ENCODE assay signal across 9 cellular contexts in genomic region chr11:60756307-60757032, GRCh38. TPM values are rescaled to one million over a fixed set of nuclear protein-coding genes. Genes with fewer than 3 reads are reported as not detected.
DNase-seq lines count a peak whose midpoint lies in the region; ATAC-seq and TF ChIP-seq lines count a peak whose summit lies in the region.
"Had no signal": no experiment of that assay in that cellular context is flagged by ENCODE, and none has a peak within 500 bp of the region (broad histone marks: within the 10 kb centered on the region; RNA-seq: fewer than 3 reads in every experiment).

MS4A15 (plus strand) TSS chr11:60756867; CDS start chr11:60763734, 6,867 bp downstream.

- H3K27me3 Mint-ChIP-seq in mesothelial cell of epicardium (ENCODE audit: low read depth) = peaks cover 18% of the 10 kb centered on the region

- H3K9ac ChIP-seq in Karpas-422 (ENCODE audit: low read length) = no peak within 1 kb of the TSS

- H3K4me1 ChIP-seq in Karpas-422 (ENCODE audit: low read length) (peaks cover 21% of the 10 kb centered on the region), esophagus muscularis mucosa (no peaks in the 10 kb centered on the region)

- H2AFZ ChIP-seq in Karpas-422 (ENCODE audit: low read length) = no peak within 1 kb of the TSS

- no peaks in the 10 kb centered on the region for H3K9me3 Mint-ChIP-seq in mesothelial cell of epicardium

- no peak for TF ChIP-seq EP300 in esophagus muscularis mucosa (IDR thresholded peaks at IDR 0.05)

- TF ChIP-seq POLR2A in esophagus muscularis mucosa (IDR thresholded peaks at IDR 0.05; ENCODE audit: low read depth) = no peak

- H3K9me3 ChIP-seq in Karpas-422 (ENCODE audit: low read length) (no peaks in the 10 kb centered on the region), esophagus muscularis mucosa (no peaks in the 10 kb centered on the region)

- no peak for ATAC-seq in HG03045 (IDR thresholded peaks at IDR 0.05; ENCODE audit: unreplicated experiment)
- ATAC-seq in Right ventricle myocardium inferior = no peak
- ATAC-seq in activated CD4-positive, CD25-positive, alpha-beta regulatory T cell treated with anti-CD3 and anti-CD28 coated beads, Interleukin-2, amount 50 U/mL, for 24 hours = no peak

- H3K79me2 ChIP-seq in Karpas-422 (ENCODE audit: low read length) = no peaks in the 10 kb centered on the region

- no peaks in the 10 kb centered on the region for H3K36me3 Mint-ChIP-seq in mesothelial cell of epicardium

- no peak for DNase-seq in GM06990 (ENCODE audit: extremely low read depth, insufficient read length)
- DNase-seq in Karpas-422 = peak; percentile 82
- DNase-seq in astrocyte of the hippocampus (ENCODE audit: low read depth, low spot score) = peak; percentile 23
- DNase-seq in mesothelial cell of epicardium (ENCODE audit: low spot score in 2 of 2, unreplicated experiment in 2 of 2) = no peak
- DNase-seq in esophagus muscularis mucosa (ENCODE audit: extremely low spot score) = no peak
- DNase-seq in Right ventricle myocardium inferior (ENCODE audit: missing footprints) = no peak
- DNase-seq: occipital lobe had no signal

- H3K4me3 ChIP-seq in GM06990 (replicated peaks; ENCODE audit: low read depth, low read length) (no peak within 1 kb of the TSS), Karpas-422 (ENCODE audit: low read length) (no peak within 1 kb of the TSS), esophagus muscularis mucosa (no peak within 1 kb of the TSS)

- H3K4me3 Mint-ChIP-seq in mesothelial cell of epicardium = no peak within 1 kb of the TSS

- no peak within 1 kb of the TSS for H3K27ac Mint-ChIP-seq in mesothelial cell of epicardium

- H3K36me3 ChIP-seq in GM06990 (ENCODE audit: control insufficient read depth, insufficient read depth, low read length) = no peaks in the 10 kb centered on the region
- no peaks in the 10 kb centered on the region for H3K36me3 ChIP-seq in Karpas-422 (ENCODE audit: insufficient read depth, low read length)
- H3K36me3 ChIP-seq in esophagus muscularis mucosa = no peaks in the 10 kb centered on the region

- H3K27ac ChIP-seq in Karpas-422 (ENCODE audit: low read length) (no peak within 1 kb of the TSS), esophagus muscularis mucosa (replicated peaks in 1 of 4) (no peak within 1 kb of the TSS)

- H3K9me2 ChIP-seq in Karpas-422 (replicated peaks; ENCODE audit: insufficient read depth, low read length) = no peaks in the 10 kb centered on the region

- peaks cover 17% of the 10 kb centered on the region for H3K4me1 Mint-ChIP-seq in mesothelial cell of epicardium

- TF ChIP-seq CTCF in GM06990 (IDR thresholded peaks at IDR 0.05; ENCODE audit: insufficient read depth, low read length, poor library complexity, severe bottlenecking) (peak; percentile 62), mesothelial cell of epicardium (IDR thresholded peaks at IDR 0.05; ENCODE audit: unreplicated experiment) (peak; percentile 59), esophagus muscularis mucosa (IDR thresholded peaks at IDR 0.05) (no peak)

- H3K4me2 ChIP-seq in Karpas-422 (ENCODE audit: low read depth, low read length, poor library complexity, severe bottlenecking) = no peak within 1 kb of the TSS

- no peaks in the 10 kb centered on the region for H3K27me3 ChIP-seq in GM06990 (replicated peaks; ENCODE audit: control insufficient read depth, insufficient read depth, low read length)
- H3K27me3 ChIP-seq in Karpas-422 (ENCODE audit: low read length) = no peaks in the 10 kb centered on the region
- peaks cover 0 to 40% (median 0%) of the 10 kb centered on the region in 4 donors for H3K27me3 ChIP-seq in esophagus muscularis mucosa

- intact Hi-C loops in esophagus muscularis mucosa (cut with DNase I) = no loop called here
- intact Hi-C loops in Right ventricle myocardium inferior (cut with DNase I) = no loop called here

- no peaks in the 10 kb centered on the region for H4K20me1 ChIP-seq in Karpas-422 (ENCODE audit: insufficient read depth, low read depth, low read length)

- 61% methylated on average over 14 of the region's 14 CpGs for WGBS in esophagus muscularis mucosa

RNA-seq across cellular contexts. Expression of gene MS4A15, which starts in this region (rescaled TPM):
- total RNA-seq in Karpas-422 (2014; rRNA removed; shearing (Covaris generic); ENCODE audit: low replicate concordance) = not detected in 2 replicates
- total RNA-seq in mesothelial cell of epicardium (0.13 to 0.42 TPM (median 0.18 TPM) in 3 replicates), esophagus muscularis mucosa (under 1 TPM in 2 of 4 donors, not detected in 2; 0.40 to 0.52 TPM), Right ventricle myocardium inferior (not detected)
- total RNA-seq: occipital lobe had no signal

Comparison
In these comparisons a context has a peak if more than half of its experiments do, and no peak if none do; other contexts are left out.
1. Peak in DNase-seq in Karpas-422; RNA of the gene not detected or under 1 TPM.
2. CTCF ChIP-seq: peak in GM06990 (single experiment) and mesothelial cell of epicardium (single experiment); none in esophagus muscularis mucosa (0 of 3).